Comparison of ENCODE assay signal across 8 cellular contexts in genomic region chr7:128861957-128862570, GRCh38. TPM values are rescaled to one million over a fixed set of nuclear protein-coding genes. Genes with fewer than 3 reads are reported as not detected.
DNase-seq lines count a peak whose midpoint lies in the region; ATAC-seq and TF ChIP-seq lines count a peak whose summit lies in the region.

No MANE protein-coding gene starts in this region.

- H3K27me3 Mint-ChIP-seq in natural killer cell (ENCODE audit: low read depth in 2 of 2), result no peaks in the 10 kb centered on the region

- DNase-seq in BE2C (no peak), LNCaP clone FGC (ENCODE audit: low read depth) (no peak), colonic mucosa (no peak), natural killer cell (no peak), hypothalamus (lab: John Stamatoyannopoulos, UW) (no peak), NCI-H2171 (lab: John Stamatoyannopoulos, UW) (no peak), NOMO-1 (lab: John Stamatoyannopoulos, UW; ENCODE audit: unreplicated experiment in 2 of 2) (no peak), HEK293T (ENCODE audit: extremely low spot score) (no peak)

- H3K27ac Mint-ChIP-seq in natural killer cell, result peak overlapping the region; percentile 88 to 96

- H3K4me3 Mint-ChIP-seq in natural killer cell, result peak overlapping the region; percentile 98

- TF ChIP-seq CTCF in BE2C (IDR thresholded peaks at IDR 0.05; ENCODE audit: low read depth, low read length) (no peak), LNCaP clone FGC (IDR thresholded peaks at IDR 0.05; ENCODE audit: control insufficient read depth, extremely low read depth, insufficient read depth) (no peak), colonic mucosa (IDR thresholded peaks at IDR 0.05) (no peak), natural killer cell (IDR thresholded peaks at IDR 0.05) (no peak)

- H3K9me3 ChIP-seq in BE2C (no peaks in the 10 kb centered on the region), colonic mucosa (no peaks in the 10 kb centered on the region)

- H3K4me1 ChIP-seq in BE2C (peaks cover 8% of the 10 kb centered on the region; the same call in 1 of the 2 replicates), colonic mucosa (peaks cover 8% of the 10 kb centered on the region)

- H3K9ac ChIP-seq in colonic mucosa (ENCODE audit: low read depth in 2 of 2, low read length in 2 of 2), result peak overlapping the region; percentile 16 to 53

- POLR2A ChIA-PET in HEK293T (lab: Yijun Ruan, JAX), result interaction anchor here (0.6 to 3.1 kb wide), 15 partner anchors 11 to 257 kb away, joined by 3 to 32 read pairs (median 4); partner anchors contain the start of gene CALU

- intact Hi-C loops in colonic mucosa (cut with DNase I), result no loop called here
- intact Hi-C loops in natural killer cell (cut with micrococcal nuclease), result no loop called here

- H3K4me3 ChIP-seq in BE2C (ENCODE audit: low read depth, low read length) (peak overlapping the region; percentile 82), LNCaP clone FGC (ENCODE audit: low read depth, low read length) (peak overlapping the region; percentile 72), colonic mucosa (peak overlapping the region; percentile 91)

- H3K36me3 Mint-ChIP-seq in natural killer cell, result no peaks in the 10 kb centered on the region

- H3K36me3 ChIP-seq in BE2C (peaks cover 13% of the 10 kb centered on the region), colonic mucosa (no peaks in the 10 kb centered on the region)

- no peaks in the 10 kb centered on the region for H3K9me3 Mint-ChIP-seq in natural killer cell

- H3K27ac ChIP-seq in colonic mucosa, result no peak overlapping the region

- H3K27me3 ChIP-seq in BE2C (no peaks in the 10 kb centered on the region), colonic mucosa (no peaks in the 10 kb centered on the region)

- peaks cover 16 to 34% of the 10 kb centered on the region in 2 donors for H3K4me1 Mint-ChIP-seq in natural killer cell

- CTCF ChIA-PET in HEK293T (lab: Yijun Ruan, JAX), result interaction anchor here (0.9 to 2.8 kb wide), 5 partner anchors 11 to 437 kb away, joined by 3 to 13 read pairs (median 6); no protein-coding TSS in a partner anchor

- ATAC-seq in natural killer cell, result no peak

TF ChIP-seq in HEK293T, 16 proteins besides CTCF, POLR2A, EP300 and RAD21:
- TF ChIP-seq FOXK2 (IDR thresholded peaks at IDR 0.05) (no peak), ELF4 (IDR thresholded peaks at IDR 0.05) (no peak), L3MBTL2 (conservative IDR thresholded peaks at IDR 0.05) (no peak), ARNT (IDR thresholded peaks at IDR 0.05) (no peak), SUZ12 (IDR thresholded peaks at IDR 0.05) (no peak), ZNF384 (IDR thresholded peaks at IDR 0.05) (no peak), LEF1 (IDR thresholded peaks at IDR 0.05; ENCODE audit: borderline replicate concordance) (no peak), FOXM1 (IDR thresholded peaks at IDR 0.05; ENCODE audit: borderline replicate concordance) (no peak), CTBP1 (IDR thresholded peaks at IDR 0.05; ENCODE audit: borderline replicate concordance) (no peak), HDGF (IDR thresholded peaks at IDR 0.05; ENCODE audit: borderline replicate concordance) (no peak), BHLHE40 (IDR thresholded peaks at IDR 0.05; ENCODE audit: borderline replicate concordance) (no peak), SP1 (IDR thresholded peaks at IDR 0.05) (no peak), NFRKB (IDR thresholded peaks at IDR 0.05) (no peak), TARDBP (IDR thresholded peaks at IDR 0.05) (no peak), FOXA1 (IDR thresholded peaks at IDR 0.05) (no peak)
- TF ChIP-seq, protein P1, sequence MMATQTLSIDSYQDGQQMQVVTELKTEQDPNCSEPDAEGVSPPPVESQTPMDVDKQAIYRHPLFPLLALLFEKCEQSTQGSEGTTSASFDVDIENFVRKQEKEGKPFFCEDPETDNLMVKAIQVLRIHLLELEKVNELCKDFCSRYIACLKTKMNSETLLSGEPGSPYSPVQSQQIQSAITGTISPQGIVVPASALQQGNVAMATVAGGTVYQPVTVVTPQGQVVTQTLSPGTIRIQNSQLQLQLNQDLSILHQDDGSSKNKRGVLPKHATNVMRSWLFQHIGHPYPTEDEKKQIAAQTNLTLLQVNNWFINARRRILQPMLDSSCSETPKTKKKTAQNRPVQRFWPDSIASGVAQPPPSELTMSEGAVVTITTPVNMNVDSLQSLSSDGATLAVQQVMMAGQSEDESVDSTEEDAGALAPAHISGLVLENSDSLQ (IDR thresholded peaks at IDR 0.05), result no peak

RNA-seq across cellular contexts. Expression of gene ATP6V1F, which starts 0.6 kb away (rescaled TPM):
- 748 TPM for polyA plus RNA-seq in BE2C (2012; ENCODE audit: insufficient read depth, insufficient read length, low read depth)
- total RNA-seq in colonic mucosa (100 to 1,000 TPM in 1 of 2 donors, 10 to 100 TPM in 1; 94.4 to 105 TPM), natural killer cell (10 to 100 TPM; 82.9 to 98.0 (median 94.3) TPM)

RNA-seq across cellular contexts. Expression of gene FLNC, which starts 31.9 kb away (rescaled TPM):
- polyA plus RNA-seq in BE2C (2012; ENCODE audit: insufficient read depth, insufficient read length, low read depth), result 79.3 TPM
- total RNA-seq in colonic mucosa (10 to 100 TPM in 1 of 2 donors, 1 to 10 TPM in 1; 4.5 to 88.6 TPM), natural killer cell (under 1 TPM in 2 of 3 donors, not detected in 1; 0.05 to 0.25 TPM)

RNA-seq across cellular contexts. Expression of gene KCP, which starts 48.4 kb away (rescaled TPM):
- 5.7 TPM for polyA plus RNA-seq in BE2C (2012; ENCODE audit: insufficient read depth, insufficient read length, low read depth)
- total RNA-seq in colonic mucosa (1 to 10 TPM in 1 of 2 donors, under 1 TPM in 1; 0.64 to 1.1 TPM), natural killer cell (under 1 TPM in 2 of 3 donors, not detected in 1; 0.49 to 0.95 TPM)

Comparison
In these comparisons a context has a peak if more than half of its experiments do, and no peak if none do; other contexts are left out.
1. RNA of gene FLNC, which starts 31.9 kb away (total RNA-seq): 4.5 to 88.6 TPM in colonic mucosa; 0.05 to 0.25 TPM in natural killer cell; every median in the first group is over 4 times any median in the second.
2. Peak in every context shown above with its lines, with median percentiles within 50 percentile points of each other: H3K4me3 ChIP-seq.